1 cellular context compared by ENCODE assay signal in the genomic region with DNA sequence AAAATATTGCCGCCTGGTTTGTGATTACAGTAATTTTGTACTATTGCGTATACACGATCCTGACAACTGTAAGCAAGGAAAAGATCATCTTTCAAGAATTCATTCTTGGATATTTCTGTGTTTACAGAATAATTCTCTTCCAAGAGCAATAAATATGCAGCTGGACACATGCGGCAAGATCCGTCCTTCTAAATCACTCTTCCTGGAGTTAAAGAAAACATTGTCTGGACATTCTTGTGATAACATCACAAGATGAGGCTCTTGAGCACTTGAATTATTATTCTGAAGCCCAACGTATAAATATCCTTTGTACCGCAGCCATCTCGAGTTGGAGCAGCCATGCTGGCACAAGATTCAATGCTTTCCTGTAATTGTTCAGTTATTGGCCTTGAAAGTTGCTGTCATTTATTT.
TF ChIP-seq lines count a peak whose summit lies in the region.

No MANE protein-coding gene starts in this region.

TF ChIP-seq in SK-N-SH, 30 proteins besides CTCF, POLR2A, EP300 and RAD21 (continued from another document):
- TF ChIP-seq, protein P1, sequence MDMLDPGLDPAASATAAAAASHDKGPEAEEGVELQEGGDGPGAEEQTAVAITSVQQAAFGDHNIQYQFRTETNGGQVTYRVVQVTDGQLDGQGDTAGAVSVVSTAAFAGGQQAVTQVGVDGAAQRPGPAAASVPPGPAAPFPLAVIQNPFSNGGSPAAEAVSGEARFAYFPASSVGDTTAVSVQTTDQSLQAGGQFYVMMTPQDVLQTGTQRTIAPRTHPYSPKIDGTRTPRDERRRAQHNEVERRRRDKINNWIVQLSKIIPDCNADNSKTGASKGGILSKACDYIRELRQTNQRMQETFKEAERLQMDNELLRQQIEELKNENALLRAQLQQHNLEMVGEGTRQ (IDR thresholded peaks at IDR 0.05; ENCODE audit: borderline replicate concordance, low read depth, low read length): no peak
- TF ChIP-seq MAX (IDR thresholded peaks at IDR 0.05; ENCODE audit: low read depth) (no peak), MEF2A (IDR thresholded peaks at IDR 0.05; ENCODE audit: borderline replicate concordance, low read depth) (no peak), ELF1 (IDR thresholded peaks at IDR 0.05) (no peak), USF1 (IDR thresholded peaks at IDR 0.05; ENCODE audit: borderline replicate concordance, low read depth) (no peak), FOXJ3 (CRISPR knock-in tag; IDR thresholded peaks at IDR 0.05) (no peak), FOXM1 (IDR thresholded peaks at IDR 0.05; ENCODE audit: low read depth) (peak; percentile 70; the same call in 1 of the 2 replicates), YY1 (IDR thresholded peaks at IDR 0.05; ENCODE audit: low read depth) (no peak), RXRA (IDR thresholded peaks at IDR 0.05; ENCODE audit: borderline replicate concordance, low read depth) (peak; percentile 24; the same call in 1 of the 2 replicates), SMC3 (IDR thresholded peaks at IDR 0.05; ENCODE audit: low read depth, low read length) (no peak), ZBTB33 (IDR thresholded peaks at IDR 0.05; ENCODE audit: borderline replicate concordance, low read depth) (no peak), JUND (IDR thresholded peaks at IDR 0.05) (peak; percentile 69), FOSL2 (IDR thresholded peaks at IDR 0.05; ENCODE audit: borderline replicate concordance, low read depth) (peak; percentile 30; the same call in 1 of the 2 replicates), NRF1 (IDR thresholded peaks at IDR 0.05; ENCODE audit: low read depth, low read length) (no peak), GABPA (IDR thresholded peaks at IDR 0.05; ENCODE audit: low read depth) (no peak), GATA2 (CRISPR knock-in tag; IDR thresholded peaks at IDR 0.05) (no peak), TEAD4 (IDR thresholded peaks at IDR 0.05; ENCODE audit: borderline replicate concordance, insufficient read depth) (peak; percentile 77), SIN3A (IDR thresholded peaks at IDR 0.05; ENCODE audit: borderline replicate concordance, low read depth, low read length) (no peak), EZH2phosphoT487 (IDR thresholded peaks at IDR 0.05; ENCODE audit: borderline replicate concordance, low read depth) (no peak), CHD2 (IDR thresholded peaks at IDR 0.05; ENCODE audit: low read length, partially characterized antibody) (no peak)
- TF ChIP-seq, protein P2, sequence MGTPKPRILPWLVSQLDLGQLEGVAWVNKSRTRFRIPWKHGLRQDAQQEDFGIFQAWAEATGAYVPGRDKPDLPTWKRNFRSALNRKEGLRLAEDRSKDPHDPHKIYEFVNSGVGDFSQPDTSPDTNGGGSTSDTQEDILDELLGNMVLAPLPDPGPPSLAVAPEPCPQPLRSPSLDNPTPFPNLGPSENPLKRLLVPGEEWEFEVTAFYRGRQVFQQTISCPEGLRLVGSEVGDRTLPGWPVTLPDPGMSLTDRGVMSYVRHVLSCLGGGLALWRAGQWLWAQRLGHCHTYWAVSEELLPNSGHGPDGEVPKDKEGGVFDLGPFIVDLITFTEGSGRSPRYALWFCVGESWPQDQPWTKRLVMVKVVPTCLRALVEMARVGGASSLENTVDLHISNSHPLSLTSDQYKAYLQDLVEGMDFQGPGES (IDR thresholded peaks at IDR 0.05; ENCODE audit: low read depth, low read length): no peak
- TF ChIP-seq, protein P3, sequence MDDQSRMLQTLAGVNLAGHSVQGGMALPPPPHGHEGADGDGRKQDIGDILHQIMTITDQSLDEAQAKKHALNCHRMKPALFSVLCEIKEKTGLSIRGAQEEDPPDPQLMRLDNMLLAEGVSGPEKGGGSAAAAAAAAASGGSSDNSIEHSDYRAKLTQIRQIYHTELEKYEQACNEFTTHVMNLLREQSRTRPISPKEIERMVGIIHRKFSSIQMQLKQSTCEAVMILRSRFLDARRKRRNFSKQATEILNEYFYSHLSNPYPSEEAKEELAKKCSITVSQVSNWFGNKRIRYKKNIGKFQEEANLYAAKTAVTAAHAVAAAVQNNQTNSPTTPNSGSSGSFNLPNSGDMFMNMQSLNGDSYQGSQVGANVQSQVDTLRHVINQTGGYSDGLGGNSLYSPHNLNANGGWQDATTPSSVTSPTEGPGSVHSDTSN (IDR thresholded peaks at IDR 0.05): peak; percentile 97
- TF ChIP-seq, protein P4, sequence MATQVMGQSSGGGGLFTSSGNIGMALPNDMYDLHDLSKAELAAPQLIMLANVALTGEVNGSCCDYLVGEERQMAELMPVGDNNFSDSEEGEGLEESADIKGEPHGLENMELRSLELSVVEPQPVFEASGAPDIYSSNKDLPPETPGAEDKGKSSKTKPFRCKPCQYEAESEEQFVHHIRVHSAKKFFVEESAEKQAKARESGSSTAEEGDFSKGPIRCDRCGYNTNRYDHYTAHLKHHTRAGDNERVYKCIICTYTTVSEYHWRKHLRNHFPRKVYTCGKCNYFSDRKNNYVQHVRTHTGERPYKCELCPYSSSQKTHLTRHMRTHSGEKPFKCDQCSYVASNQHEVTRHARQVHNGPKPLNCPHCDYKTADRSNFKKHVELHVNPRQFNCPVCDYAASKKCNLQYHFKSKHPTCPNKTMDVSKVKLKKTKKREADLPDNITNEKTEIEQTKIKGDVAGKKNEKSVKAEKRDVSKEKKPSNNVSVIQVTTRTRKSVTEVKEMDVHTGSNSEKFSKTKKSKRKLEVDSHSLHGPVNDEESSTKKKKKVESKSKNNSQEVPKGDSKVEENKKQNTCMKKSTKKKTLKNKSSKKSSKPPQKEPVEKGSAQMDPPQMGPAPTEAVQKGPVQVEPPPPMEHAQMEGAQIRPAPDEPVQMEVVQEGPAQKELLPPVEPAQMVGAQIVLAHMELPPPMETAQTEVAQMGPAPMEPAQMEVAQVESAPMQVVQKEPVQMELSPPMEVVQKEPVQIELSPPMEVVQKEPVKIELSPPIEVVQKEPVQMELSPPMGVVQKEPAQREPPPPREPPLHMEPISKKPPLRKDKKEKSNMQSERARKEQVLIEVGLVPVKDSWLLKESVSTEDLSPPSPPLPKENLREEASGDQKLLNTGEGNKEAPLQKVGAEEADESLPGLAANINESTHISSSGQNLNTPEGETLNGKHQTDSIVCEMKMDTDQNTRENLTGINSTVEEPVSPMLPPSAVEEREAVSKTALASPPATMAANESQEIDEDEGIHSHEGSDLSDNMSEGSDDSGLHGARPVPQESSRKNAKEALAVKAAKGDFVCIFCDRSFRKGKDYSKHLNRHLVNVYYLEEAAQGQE (IDR thresholded peaks at IDR 0.05; ENCODE audit: low read depth, low read length): no peak
